Comparison of ENCODE assay signal across 8 cellular contexts in genomic region chr11:44632466-44633123, GRCh38.
A peak's percentile ranks its signal among the peaks of the same experiment; 100 is the strongest.
DNase-seq lines count a peak whose midpoint lies in the region; ATAC-seq and TF ChIP-seq lines count a peak whose summit lies in the region.

No MANE protein-coding gene starts in this region.

- DNase-seq in COLO668 (lab: John Stamatoyannopoulos, UW; ENCODE audit: unreplicated experiment) = peak; percentile 22
- DNase-seq in HuH-7.5 (ENCODE audit: low spot score) = peak; percentile 30
- DNase-seq in activated naive CD8-positive, alpha-beta T cell treated with anti-CD3 and anti-CD28 coated beads for 36 hours = peak; percentile 32
- peak; percentile 73 for DNase-seq in iPS-NIHi7 (ENCODE audit: extremely low spot score)
- no peak for DNase-seq in upper lobe of left lung
- no peak for DNase-seq in activated gamma-delta T cell (lab: John Stamatoyannopoulos, UW)
- no peak for DNase-seq in effector CD4-positive, alpha-beta T cell

- H3K4me3 ChIP-seq in upper lobe of left lung = no peak overlapping the region

- H3K27ac Mint-ChIP-seq in activated naive CD8-positive, alpha-beta T cell treated with anti-CD3 and anti-CD28 coated beads for 36 hours = no peak overlapping the region

- peaks cover 18 to 44% (median 29%) of the 10 kb centered on the region in 4 donors for H3K4me1 ChIP-seq in upper lobe of left lung

- no peaks in the 10 kb centered on the region for H3K9me3 Mint-ChIP-seq in activated naive CD8-positive, alpha-beta T cell treated with anti-CD3 and anti-CD28 coated beads for 36 hours

- H3K27me3 ChIP-seq in upper lobe of left lung = no peaks in the 10 kb centered on the region

- H3K4me1 Mint-ChIP-seq in activated naive CD8-positive, alpha-beta T cell treated with anti-CD3 and anti-CD28 coated beads for 36 hours = peaks cover 7% of the 10 kb centered on the region

- TF ChIP-seq POLR2A in upper lobe of left lung (IDR thresholded peaks at IDR 0.05) = no peak

- H3K36me3 ChIP-seq in upper lobe of left lung = no peaks in the 10 kb centered on the region

- no peak for TF ChIP-seq EP300 in upper lobe of left lung (IDR thresholded peaks at IDR 0.05)

- ATAC-seq in upper lobe of left lung (ENCODE audit: low FRiP score in 2 of 2) (peak in 1 of 2 donors; percentile 44), GM21529 (IDR thresholded peaks at IDR 0.05; ENCODE audit: unreplicated experiment) (no peak)

- no peak overlapping the region for H3K4me3 Mint-ChIP-seq in activated naive CD8-positive, alpha-beta T cell treated with anti-CD3 and anti-CD28 coated beads for 36 hours

- no peaks in the 10 kb centered on the region for H3K36me3 Mint-ChIP-seq in activated naive CD8-positive, alpha-beta T cell treated with anti-CD3 and anti-CD28 coated beads for 36 hours

- TF ChIP-seq CTCF in upper lobe of left lung (IDR thresholded peaks at IDR 0.05) = peak; percentile 38 to 55 (median 43)

- H3K27me3 Mint-ChIP-seq in activated naive CD8-positive, alpha-beta T cell treated with anti-CD3 and anti-CD28 coated beads for 36 hours = peaks cover 20% of the 10 kb centered on the region

- 41 to 45% methylated on average over 10 of the region's 10 CpGs for WGBS in upper lobe of left lung, 2 donors

- peak overlapping the region in 1 of 4 donors; percentile 35 for H3K27ac ChIP-seq in upper lobe of left lung

- no peaks in the 10 kb centered on the region for H3K9me3 ChIP-seq in upper lobe of left lung

Comparison
In these comparisons a context has a peak if more than half of its experiments do, and no peak if none do; other contexts are left out.
1. DNase-seq: peak in COLO668 (single experiment), HuH-7.5 (single experiment), activated naive CD8-positive, alpha-beta T cell treated with anti-CD3 and anti-CD28 coated beads for 36 hours (single experiment) and iPS-NIHi7 (single experiment); none in upper lobe of left lung (0 of 2), activated gamma-delta T cell (single experiment) and effector CD4-positive, alpha-beta T cell (single experiment).